In the genomic region with DNA sequence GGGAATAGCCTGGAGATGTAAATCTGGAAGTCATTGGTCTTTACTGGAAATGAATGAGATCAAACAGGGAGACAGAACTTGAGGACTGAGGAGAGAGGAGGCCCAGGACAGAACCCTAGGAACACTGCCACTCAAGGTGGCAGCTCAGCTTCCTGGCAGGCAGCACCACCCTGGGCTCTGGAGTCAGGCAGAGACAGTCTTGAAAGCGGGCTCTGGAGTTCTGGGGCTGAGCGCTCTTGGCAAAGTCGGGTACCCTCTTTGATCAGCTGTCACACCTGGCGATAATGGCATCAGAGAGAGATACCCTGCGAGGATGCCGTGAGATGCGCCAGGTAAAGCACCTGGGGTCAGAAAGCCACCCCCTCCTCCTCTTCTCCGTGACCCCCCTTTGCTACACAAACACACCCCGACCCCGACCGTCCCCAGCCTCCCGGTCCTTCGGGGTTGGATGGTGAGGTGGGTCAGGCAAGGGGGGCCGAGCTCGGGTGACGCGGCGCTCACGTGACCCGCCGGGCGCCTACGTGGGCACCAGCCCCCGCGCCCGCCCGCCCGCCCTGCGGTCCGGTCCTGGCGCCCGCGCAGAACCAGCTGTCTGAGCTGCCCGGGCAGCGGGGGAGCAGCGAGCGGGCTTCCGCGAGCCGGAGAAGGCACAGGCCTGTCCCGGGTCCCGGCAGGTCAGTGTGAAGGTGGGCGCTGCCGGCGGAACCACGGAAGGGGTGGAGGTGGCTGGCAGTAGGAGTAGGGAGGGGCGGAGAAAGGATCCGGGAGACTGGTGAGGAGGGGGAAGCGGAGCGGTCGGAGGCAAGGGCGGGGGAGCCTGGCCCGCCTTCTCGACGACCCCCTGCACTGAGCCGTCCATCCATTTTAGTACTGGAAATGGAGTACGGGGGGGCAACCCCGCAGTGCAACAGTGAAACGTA, we compare ENCODE assay signal across 8 cellular contexts. TPM values are rescaled to one million over a fixed set of nuclear protein-coding genes. Genes with fewer than 3 reads are reported as not detected.
A peak's percentile ranks its signal among the peaks of the same experiment; 100 is the strongest.
DNase-seq lines count a peak whose midpoint lies in the region; ATAC-seq and TF ChIP-seq lines count a peak whose summit lies in the region.

Gene TCEAL3 (plus strand): TSS at position 579 of the 920 bp plus-strand sequence. CDS start 1,102 bp downstream, outside the sequence.

- peak; percentile 18 for DNase-seq in stimulated activated CD4-positive, alpha-beta T cell treated with anti-CD3 and anti-CD28 coated beads, Interleukin-12 subunit alpha, Interleukin-12 subunit beta, amount 100 ng/mL, for 4 hours
- no peak for DNase-seq in stimulated activated CD4-positive, alpha-beta T cell treated with anti-CD3 and anti-CD28 coated beads, Interleukin-1b, Interleukin-23, amount 100 ng/mL, for 48 hours
- DNase-seq in NCI-H524 treated with DMSO at 0.1 percent for 48 hours (lab: John Stamatoyannopoulos, UW), result peak; percentile 14
- DNase-seq in glomerular endothelial cell (ENCODE audit: extremely low read depth, low read depth, low spot score), result no peak

- H3K4me1 Mint-ChIP-seq in activated naive CD4-positive, alpha-beta T cell treated with anti-CD3 and anti-CD28 coated beads, Interleukin-2, amount 50 U/mL, for 24 hours, result peaks cover 14% of the 10 kb centered on the region

- ATAC-seq in HG02884 (IDR thresholded peaks at IDR 0.05; ENCODE audit: unreplicated experiment) (peak; percentile 48), GM18519 (IDR thresholded peaks at IDR 0.05; ENCODE audit: low FRiP score, unreplicated experiment) (no peak)

- no peak within 1 kb of the TSS for H3K27ac ChIP-seq in neutrophil

- no peaks in the 10 kb centered on the region for H3K36me3 ChIP-seq in neutrophil

- no peaks in the 10 kb centered on the region for H3K27me3 ChIP-seq in neutrophil

- no peaks in the 10 kb centered on the region for H3K9me3 ChIP-seq in neutrophil

- no peaks in the 10 kb centered on the region for H3K27me3 Mint-ChIP-seq in activated naive CD4-positive, alpha-beta T cell treated with anti-CD3 and anti-CD28 coated beads, Interleukin-2, amount 50 U/mL, for 24 hours

- H3K4me3 ChIP-seq in neutrophil (ENCODE audit: low read depth in 1 of 2, low read length in 1 of 2), result peak within 1 kb of the TSS; percentile 56 to 70

- peak within 1 kb of the TSS; percentile 87 for H3K4me3 Mint-ChIP-seq in activated naive CD4-positive, alpha-beta T cell treated with anti-CD3 and anti-CD28 coated beads, Interleukin-2, amount 50 U/mL, for 24 hours

- H3K9me3 Mint-ChIP-seq in activated naive CD4-positive, alpha-beta T cell treated with anti-CD3 and anti-CD28 coated beads, Interleukin-2, amount 50 U/mL, for 24 hours, result no peaks in the 10 kb centered on the region

- no peak for TF ChIP-seq CTCF in neutrophil (IDR thresholded peaks at IDR 0.05)

- no peaks in the 10 kb centered on the region for H3K36me3 Mint-ChIP-seq in activated naive CD4-positive, alpha-beta T cell treated with anti-CD3 and anti-CD28 coated beads, Interleukin-2, amount 50 U/mL, for 24 hours

- H3K4me1 ChIP-seq in neutrophil (ENCODE audit: control insufficient read depth in 1 of 2, insufficient read depth in 1 of 2, low read depth in 1 of 2, low read length in 1 of 2), result peaks cover 0 to 4% of the 10 kb centered on the region in 2 experiments

- H3K27ac Mint-ChIP-seq in activated naive CD4-positive, alpha-beta T cell treated with anti-CD3 and anti-CD28 coated beads, Interleukin-2, amount 50 U/mL, for 24 hours, result peak within 1 kb of the TSS; percentile 72

RNA-seq across cellular contexts. Expression of gene TCEAL3, which starts in this region (rescaled TPM):
- 17.3 and 19.0 TPM in 2 replicates for total RNA-seq in glomerular endothelial cell

Comparison
In these comparisons a context has a peak if more than half of its experiments do, and no peak if none do; other contexts are left out.
1. DNase-seq: peak in stimulated activated CD4-positive, alpha-beta T cell treated with anti-CD3 and anti-CD28 coated beads, Interleukin-12 subunit alpha, Interleukin-12 subunit beta, amount 100 ng/mL, for 4 hours (single experiment) and NCI-H524 treated with DMSO at 0.1 percent for 48 hours (single experiment); none in stimulated activated CD4-positive, alpha-beta T cell treated with anti-CD3 and anti-CD28 coated beads, Interleukin-1b, Interleukin-23, amount 100 ng/mL, for 48 hours (single experiment) and glomerular endothelial cell (single experiment).